Comparison of ENCODE assay signal across 8 cellular contexts in genomic region chr2:224946911-224947310, GRCh38.
A peak's percentile ranks its signal among the peaks of the same experiment; 100 is the strongest.
DNase-seq lines count a peak whose midpoint lies in the region; ATAC-seq, FAIRE-seq and TF ChIP-seq lines count a peak whose summit lies in the region.

No MANE protein-coding gene starts in this region.

- H3K36me3 Mint-ChIP-seq in astrocyte (ENCODE audit: low read depth, unreplicated experiment) (peaks cover 2% of the 10 kb centered on the region), nephron progenitor cell (ENCODE audit: low read depth) (no peaks in the 10 kb centered on the region)

- peak overlapping the region; percentile 70 for H3K9ac ChIP-seq in astrocyte (ENCODE audit: low read length)

- H4K20me1 ChIP-seq in astrocyte (ENCODE audit: insufficient read depth, low read length) = no peaks in the 10 kb centered on the region

- H3K27me3 ChIP-seq in astrocyte (ENCODE audit: insufficient read depth, low read length) (no peaks in the 10 kb centered on the region), neutrophil (no peaks in the 10 kb centered on the region)

- H3K36me3 ChIP-seq in KOPT-K1 (ENCODE audit: insufficient read depth, low read length) = no peaks in the 10 kb centered on the region
- H3K36me3 ChIP-seq in astrocyte (ENCODE audit: insufficient read depth, low read length) = no peaks in the 10 kb centered on the region
- H3K36me3 ChIP-seq in neutrophil = no peaks in the 10 kb centered on the region

- no peaks in the 10 kb centered on the region for H3K9me3 ChIP-seq in KOPT-K1 (ENCODE audit: insufficient read depth, low read length, poor library complexity, severe bottlenecking)
- H3K9me3 ChIP-seq in astrocyte (ENCODE audit: insufficient read depth, low read depth, low read length) = no peaks in the 10 kb centered on the region
- no peaks in the 10 kb centered on the region for H3K9me3 ChIP-seq in neutrophil

- peak; percentile 73 for FAIRE-seq in astrocyte (lab: Jason Lieb, UNC)

- H3K27ac ChIP-seq in KOPT-K1 (ENCODE audit: low read depth, low read length, poor library complexity, severe bottlenecking) (peak overlapping the region; percentile 91), astrocyte (ENCODE audit: low read depth, low read length) (peak overlapping the region; percentile 83), neutrophil (peak overlapping the region; percentile 76)

- TF ChIP-seq CTCF in GM12865 (IDR thresholded peaks at IDR 0.05; ENCODE audit: insufficient read depth, low read depth, low read length, missing control alignments) = no peak
- no peak for TF ChIP-seq CTCF in astrocyte (IDR thresholded peaks at IDR 0.05; ENCODE audit: insufficient read depth, low read depth, low read length)
- TF ChIP-seq CTCF in neutrophil (IDR thresholded peaks at IDR 0.05) = no peak
- no peak for TF ChIP-seq CTCF in nephron progenitor cell (IDR thresholded peaks at IDR 0.05)

- intact Hi-C loops in left ventricle myocardium superior (cut with micrococcal nuclease) = no loop called here

- peaks cover 26% of the 10 kb centered on the region for H3K79me2 ChIP-seq in astrocyte (ENCODE audit: insufficient read depth, low read length)

- H3K4me1 ChIP-seq in astrocyte (ENCODE audit: insufficient read depth, low read length) (peaks cover 27% of the 10 kb centered on the region), neutrophil (ENCODE audit: control insufficient read depth in 1 of 2, insufficient read depth in 1 of 2, low read depth in 1 of 2, low read length in 1 of 2) (peaks cover 38 to 43% of the 10 kb centered on the region in 2 experiments)

- H3K27ac Mint-ChIP-seq in astrocyte (ENCODE audit: unreplicated experiment) = peak overlapping the region; percentile 23
- H3K27ac Mint-ChIP-seq in nephron progenitor cell = no peak overlapping the region

- H3K27me3 Mint-ChIP-seq in astrocyte (ENCODE audit: low read depth, unreplicated experiment) (no peaks in the 10 kb centered on the region), nephron progenitor cell (ENCODE audit: low read depth, poor library complexity) (peaks cover 3% of the 10 kb centered on the region)

- H3K4me1 Mint-ChIP-seq in astrocyte (ENCODE audit: low read depth, unreplicated experiment) (peaks cover 26% of the 10 kb centered on the region), nephron progenitor cell (peaks cover 5% of the 10 kb centered on the region)

- ATAC-seq in GM21717 (IDR thresholded peaks at IDR 0.05; ENCODE audit: unreplicated experiment) (peak; percentile 49), left ventricle myocardium superior (no peak)

- peak; percentile 77 for DNase-seq in GM12865 (ENCODE audit: low read depth)
- peak; percentile 86 for DNase-seq in astrocyte (ENCODE audit: low read depth)
- DNase-seq in left ventricle myocardium superior = no peak
- DNase-seq in hypothalamus (lab: John Stamatoyannopoulos, UW) = no peak
- no peak for DNase-seq in nephron progenitor cell

- H3K4me3 Mint-ChIP-seq in astrocyte (ENCODE audit: unreplicated experiment) (peak overlapping the region; percentile 70), nephron progenitor cell (no peak overlapping the region)

- H3K4me3 ChIP-seq in GM12865 (ENCODE audit: low read depth, low read length) (peak overlapping the region; percentile 76), astrocyte (ENCODE audit: insufficient read depth, low read depth, low read length) (peak overlapping the region; percentile 53), neutrophil (ENCODE audit: low read depth in 1 of 2, low read length in 1 of 2) (peak overlapping the region; percentile 1 to 22)

- H2AFZ ChIP-seq in astrocyte (ENCODE audit: low read depth, low read length) = no peak overlapping the region

- H3K9me3 Mint-ChIP-seq in astrocyte (ENCODE audit: unreplicated experiment) (no peaks in the 10 kb centered on the region), nephron progenitor cell (no peaks in the 10 kb centered on the region)

- H3K4me2 ChIP-seq in astrocyte (ENCODE audit: low read length) = peak overlapping the region; percentile 82

Comparison
In these comparisons a context has a peak if more than half of its experiments do, and no peak if none do; other contexts are left out.
1. DNase-seq: peak in GM12865 (single experiment) and astrocyte (single experiment); none in left ventricle myocardium superior (single experiment), hypothalamus (0 of 51) and nephron progenitor cell (single experiment).
2. H3K4me3 ChIP-seq: peak in every context shown above with its lines; median percentile 76 in GM12865; 53 in astrocyte; 12 in neutrophil.
3. Peak in every context shown above with its lines, with median percentiles within 50 percentile points of each other: H3K27ac ChIP-seq.